In the genomic region with DNA sequence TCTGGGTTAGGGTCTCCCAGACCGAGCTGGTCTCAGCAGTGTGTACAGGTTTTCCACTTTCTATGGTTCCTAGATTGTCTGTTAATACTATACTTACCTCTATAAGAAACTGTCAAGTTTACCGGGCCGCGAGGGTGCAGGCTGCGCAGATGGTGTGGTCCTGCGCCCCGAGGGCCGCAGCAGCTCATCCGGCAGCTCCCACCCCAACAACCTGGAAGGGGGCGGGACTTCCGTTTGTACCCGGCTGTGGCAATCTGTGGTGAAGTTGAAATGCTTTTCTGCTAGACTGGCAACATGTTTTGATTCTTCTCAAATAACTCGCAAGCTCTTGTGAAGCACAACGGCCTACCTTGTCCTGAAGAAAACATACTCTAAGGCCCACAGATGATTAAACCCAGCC, we compare ENCODE assay signal across 1 cellular context.
TF ChIP-seq lines count a peak whose summit lies in the region.

A gene (plus strand): TSS at position 237 of the 400 bp plus-strand sequence. CDS start 22,006 bp downstream, outside the sequence.

TF ChIP-seq in H1, 55 proteins besides CTCF, POLR2A, EP300 and RAD21:
- TF ChIP-seq YY1 (IDR thresholded peaks at IDR 0.05; ENCODE audit: low read depth, low read length) (no peak), KDM1A (IDR thresholded peaks at IDR 0.05; ENCODE audit: borderline replicate concordance, low read length) (no peak), SIN3A (conservative IDR thresholded peaks at IDR 0.05 in 1 of 2, IDR thresholded peaks at IDR 0.05 in 1 of 2; ENCODE audit: low read depth in 1 of 2, low read length in 2 of 2) (no peak), CHD1 (IDR thresholded peaks at IDR 0.05; ENCODE audit: low read depth, low read length) (no peak), SIX5 (IDR thresholded peaks at IDR 0.05; ENCODE audit: low read depth, low read length) (no peak), TCF12 (IDR thresholded peaks at IDR 0.05; ENCODE audit: low read depth, low read length) (no peak), BACH1 (IDR thresholded peaks at IDR 0.05; ENCODE audit: low read length) (no peak), HDAC2 (IDR thresholded peaks at IDR 0.05; ENCODE audit: borderline replicate concordance in 1 of 2, low read depth in 2 of 2, low read length in 2 of 2) (no peak), SP4 (IDR thresholded peaks at IDR 0.05; ENCODE audit: low read length) (no peak), CREB1 (IDR thresholded peaks at IDR 0.05) (no peak), KDM5A (IDR thresholded peaks at IDR 0.05; ENCODE audit: low read length) (no peak), TAF1 (IDR thresholded peaks at IDR 0.05; ENCODE audit: low read depth, low read length) (no peak), GABPA (IDR thresholded peaks at IDR 0.05; ENCODE audit: borderline replicate concordance, insufficient read depth, low read length) (no peak), SUZ12 (IDR thresholded peaks at IDR 0.05; ENCODE audit: low read length) (no peak), PHF8 (conservative IDR thresholded peaks at IDR 0.05; ENCODE audit: low read depth, low read length) (no peak), TBP (IDR thresholded peaks at IDR 0.05; ENCODE audit: low read depth, low read length) (no peak), NRF1 (IDR thresholded peaks at IDR 0.05; ENCODE audit: low read depth, low read length) (no peak), SRF (IDR thresholded peaks at IDR 0.05; ENCODE audit: low read depth, low read length) (no peak)
- TF ChIP-seq, protein P1, sequence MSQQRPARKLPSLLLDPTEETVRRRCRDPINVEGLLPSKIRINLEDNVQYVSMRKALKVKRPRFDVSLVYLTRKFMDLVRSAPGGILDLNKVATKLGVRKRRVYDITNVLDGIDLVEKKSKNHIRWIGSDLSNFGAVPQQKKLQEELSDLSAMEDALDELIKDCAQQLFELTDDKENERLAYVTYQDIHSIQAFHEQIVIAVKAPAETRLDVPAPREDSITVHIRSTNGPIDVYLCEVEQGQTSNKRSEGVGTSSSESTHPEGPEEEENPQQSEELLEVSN (IDR thresholded peaks at IDR 0.05): no peak
- TF ChIP-seq, protein P2, sequence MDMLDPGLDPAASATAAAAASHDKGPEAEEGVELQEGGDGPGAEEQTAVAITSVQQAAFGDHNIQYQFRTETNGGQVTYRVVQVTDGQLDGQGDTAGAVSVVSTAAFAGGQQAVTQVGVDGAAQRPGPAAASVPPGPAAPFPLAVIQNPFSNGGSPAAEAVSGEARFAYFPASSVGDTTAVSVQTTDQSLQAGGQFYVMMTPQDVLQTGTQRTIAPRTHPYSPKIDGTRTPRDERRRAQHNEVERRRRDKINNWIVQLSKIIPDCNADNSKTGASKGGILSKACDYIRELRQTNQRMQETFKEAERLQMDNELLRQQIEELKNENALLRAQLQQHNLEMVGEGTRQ (IDR thresholded peaks at IDR 0.05; ENCODE audit: low read length): no peak
